Comparison of ENCODE assay signal across 37 cellular contexts in genomic region chr4:181711387-181711786, GRCh38.
"Had no signal": no experiment of that assay in that cellular context is flagged by ENCODE, and none has a peak within 500 bp of the region (broad histone marks: within the 10 kb centered on the region; RNA-seq: fewer than 3 reads in every experiment).

No MANE protein-coding gene starts in this region.

- H3K4me3 Mint-ChIP-seq: activated B cell treated with CpG ODN at 0.5 μM for 24 hours; activated CD4-positive, alpha-beta memory T cell treated with anti-CD3 and anti-CD28 coated beads, Interleukin-2, amount 10 ng/mL, durations not matched to agents 7 days and 5 days; activated CD4-positive, alpha-beta T cell treated with anti-CD3 and anti-CD28 coated beads, Interleukin-2, amount 10 ng/mL, durations not matched to agents 24 days and 14 days; activated CD8-positive, alpha-beta memory T cell treated with anti-CD3 and anti-CD28 coated beads, Interleukin-2, amount 10 ng/mL, durations not matched to agents 7 days and 5 days; activated CD8-positive, alpha-beta T cell treated with anti-CD3 and anti-CD28 coated beads, Interleukin-2, amount 10 ng/mL, durations not matched to agents 7 days and 5 days; activated naive CD4-positive, alpha-beta T cell treated with anti-CD3 and anti-CD28 coated beads, Interleukin-2, amount 10 ng/mL, durations not matched to agents 7 days and 5 days; activated naive CD8-positive, alpha-beta T cell treated with anti-CD3 and anti-CD28 coated beads for 36 hours; activated T-cell treated with anti-CD3 and anti-CD28 coated beads, Interleukin-2, amount 50 U/mL, for 24 hours; central memory CD8-positive, alpha-beta T cell; T-helper 1 cell treated with Interleukin-12 subunit alpha and Interleukin-12 subunit beta and Interleukin-4 antibody, amounts not matched to agents 30 μg/mL and 1 μg/mL, for 36 hours; T-helper 2 cell treated with Interferon-gamma antibody and Interleukin-4, amounts not matched to agents 5 μg/mL and 100 μg/mL, for 36 hours had no signal

- H3K9me3 ChIP-seq: adrenal gland, body of pancreas, breast epithelium, colonic mucosa had no signal

- H3K27me3 Mint-ChIP-seq: activated B cell treated with CpG ODN at 0.5 μM for 24 hours; activated CD4-positive, alpha-beta memory T cell treated with anti-CD3 and anti-CD28 coated beads, Interleukin-2, amount 10 ng/mL, durations not matched to agents 7 days and 5 days; activated CD4-positive, alpha-beta T cell treated with anti-CD3 and anti-CD28 coated beads, Interleukin-2, amount 10 ng/mL, durations not matched to agents 24 days and 14 days; activated CD8-positive, alpha-beta memory T cell treated with anti-CD3 and anti-CD28 coated beads, Interleukin-2, amount 10 ng/mL, durations not matched to agents 7 days and 5 days; activated naive CD4-positive, alpha-beta T cell treated with anti-CD3 and anti-CD28 coated beads, Interleukin-2, amount 10 ng/mL, durations not matched to agents 7 days and 5 days; activated naive CD8-positive, alpha-beta T cell treated with anti-CD3 and anti-CD28 coated beads for 36 hours; activated T-cell treated with anti-CD3 and anti-CD28 coated beads, Interleukin-2, amount 50 U/mL, for 24 hours; central memory CD8-positive, alpha-beta T cell had no signal

- H3K36me3 Mint-ChIP-seq: activated CD8-positive, alpha-beta memory T cell treated with anti-CD3 and anti-CD28 coated beads, Interleukin-2, amount 10 ng/mL, durations not matched to agents 7 days and 5 days; activated naive CD4-positive, alpha-beta T cell treated with anti-CD3 and anti-CD28 coated beads, Interleukin-2, amount 10 ng/mL, durations not matched to agents 7 days and 5 days; activated naive CD8-positive, alpha-beta T cell treated with anti-CD3 and anti-CD28 coated beads for 36 hours had no signal

- H3K27ac ChIP-seq: adrenal gland, body of pancreas, brain microvascular endothelial cell, breast epithelium, colonic mucosa, VCaP had no signal

- H3K4me1 ChIP-seq: adrenal gland, body of pancreas, breast epithelium, colonic mucosa had no signal

- H3K27me3 ChIP-seq: adrenal gland, body of pancreas, brain microvascular endothelial cell, breast epithelium, colonic mucosa had no signal

- H3K36me3 ChIP-seq: adrenal gland, brain microvascular endothelial cell, breast epithelium, colonic mucosa had no signal

- ATAC-seq: activated CD8-positive, alpha-beta memory T cell treated with anti-CD3 and anti-CD28 coated beads, Interleukin-2, amount 10 ng/mL, durations not matched to agents 7 days and 5 days; activated CD8-positive, alpha-beta T cell treated with anti-CD3 and anti-CD28 coated beads, Interleukin-2, amount 10 ng/mL, durations not matched to agents 7 days and 5 days; activated naive CD4-positive, alpha-beta T cell treated with anti-CD3 and anti-CD28 coated beads, Interleukin-2, amount 50 U/mL, for 72 hours; body of pancreas had no signal

- DNase-seq: activated B cell treated with CpG ODN at 0.5 μM for 24 hours; activated CD4-positive, alpha-beta memory T cell treated with anti-CD3 and anti-CD28 coated beads, Interleukin-2, amount 10 ng/mL, durations not matched to agents 7 days and 5 days; activated CD4-positive, alpha-beta T cell treated with anti-CD3 and anti-CD28 coated beads for 4 hours; activated CD4-positive, alpha-beta T cell treated with anti-CD3 and anti-CD28 coated beads, Interleukin-2, amount 10 ng/mL, durations not matched to agents 24 days and 14 days; activated CD4-positive, alpha-beta T cell treated with anti-CD3 and anti-CD28 coated beads, Interleukin-2, amount 50 U/mL, for 1 hour; activated CD4-positive, alpha-beta T cell treated with anti-CD3 and anti-CD28 coated beads, Interleukin-2, amount 50 U/mL, for 4 hours; activated CD4-positive, CD25-positive, alpha-beta regulatory T cell treated with anti-CD3 and anti-CD28 coated beads, Interleukin-2, amount 50 U/mL, for 72 hours; activated CD8-positive, alpha-beta memory T cell treated with anti-CD3 and anti-CD28 coated beads for 24 hours; activated CD8-positive, alpha-beta memory T cell treated with anti-CD3 and anti-CD28 coated beads, Interleukin-2, amount 10 ng/mL, durations not matched to agents 7 days and 5 days; activated CD8-positive, alpha-beta memory T cell treated with anti-CD3 and anti-CD28 coated beads, Interleukin-2, amount 50 U/mL, for 48 hours; activated CD8-positive, alpha-beta T cell treated with anti-CD3 and anti-CD28 coated beads, Interleukin-2, amount 10 ng/mL, durations not matched to agents 7 days and 5 days; activated effector memory CD4-positive, alpha-beta T cell treated with Interleukin-2 at 50 U/mL for 16 hours; activated gamma-delta T cell; activated naive CD4-positive, alpha-beta T cell treated with anti-CD3 and anti-CD28 coated beads, Interleukin-2, amount 10 ng/mL, durations not matched to agents 7 days and 5 days; activated naive CD4-positive, alpha-beta T cell treated with Interleukin-2 at 50 U/mL for 16 hours; activated naive CD8-positive, alpha-beta T cell treated with anti-CD3 and anti-CD28 coated beads for 36 hours; activated T-cell treated with anti-CD3 and anti-CD28 coated beads, Interleukin-2, amount 50 U/mL, for 24 hours; activated T-cell treated with anti-CD3 and anti-CD28 coated beads, Interleukin-2, amount 50 U/mL, for 48 hours; adrenal gland; amniotic stem cell; aorta; body of pancreas; brain microvascular endothelial cell; caudate nucleus; cerebellar nuclear complex; colonic mucosa; T-helper 2 cell; T-helper 9 cell had no signal

- H3K27ac Mint-ChIP-seq: activated B cell treated with CpG ODN at 0.5 μM for 24 hours; activated CD4-positive, alpha-beta memory T cell treated with anti-CD3 and anti-CD28 coated beads, Interleukin-2, amount 10 ng/mL, durations not matched to agents 7 days and 5 days; activated CD4-positive, alpha-beta T cell treated with anti-CD3 and anti-CD28 coated beads, Interleukin-2, amount 10 ng/mL, durations not matched to agents 24 days and 14 days; activated CD8-positive, alpha-beta memory T cell treated with anti-CD3 and anti-CD28 coated beads, Interleukin-2, amount 10 ng/mL, durations not matched to agents 7 days and 5 days; activated CD8-positive, alpha-beta T cell treated with anti-CD3 and anti-CD28 coated beads, Interleukin-2, amount 10 ng/mL, durations not matched to agents 7 days and 5 days; activated naive CD4-positive, alpha-beta T cell treated with anti-CD3 and anti-CD28 coated beads, Interleukin-2, amount 10 ng/mL, durations not matched to agents 7 days and 5 days; activated naive CD4-positive, alpha-beta T cell treated with anti-CD3 and anti-CD28 coated beads, Interleukin-2, amount 50 U/mL, for 72 hours; activated naive CD8-positive, alpha-beta T cell treated with anti-CD3 and anti-CD28 coated beads for 36 hours; activated T-cell treated with anti-CD3 and anti-CD28 coated beads, Interleukin-2, amount 50 U/mL, for 24 hours; activated T-helper 2 cell treated with anti-CD3 and anti-CD28 coated beads, Interferon-gamma antibody, Interleukin-2, Interleukin-4, amounts not matched to agents 10 μg/mL and 5 μg/mL and 100 μg/mL, durations not matched to agents 14 hours and 24 hours and 36 hours; T-helper 1 cell treated with Interleukin-12 subunit alpha and Interleukin-12 subunit beta and Interleukin-4 antibody, amounts not matched to agents 30 μg/mL and 1 μg/mL, for 36 hours; T-helper 2 cell treated with Interferon-gamma antibody and Interleukin-4, amounts not matched to agents 5 μg/mL and 100 μg/mL, for 36 hours had no signal

- H3K4me3 ChIP-seq: adrenal gland, body of pancreas, breast epithelium, colonic mucosa had no signal

- H3K4me1 Mint-ChIP-seq: activated B cell treated with CpG ODN at 0.5 μM for 24 hours; activated CD4-positive, alpha-beta memory T cell treated with anti-CD3 and anti-CD28 coated beads, Interleukin-2, amount 10 ng/mL, durations not matched to agents 7 days and 5 days; activated CD4-positive, alpha-beta T cell treated with anti-CD3 and anti-CD28 coated beads, Interleukin-2, amount 10 ng/mL, durations not matched to agents 24 days and 14 days; activated CD8-positive, alpha-beta memory T cell treated with anti-CD3 and anti-CD28 coated beads, Interleukin-2, amount 10 ng/mL, durations not matched to agents 7 days and 5 days; activated naive CD4-positive, alpha-beta T cell treated with anti-CD3 and anti-CD28 coated beads, Interleukin-2, amount 10 ng/mL, durations not matched to agents 7 days and 5 days; activated naive CD8-positive, alpha-beta T cell treated with anti-CD3 and anti-CD28 coated beads for 36 hours; central memory CD8-positive, alpha-beta T cell had no signal

- FAIRE-seq: astrocyte, TTC549 had no signal
